ENCODE assay signal across 8 cellular contexts in genomic region chr1:43367904-43368645, GRCh38. TPM values are rescaled to one million over a fixed set of nuclear protein-coding genes. Genes with fewer than 3 reads are reported as not detected.
DNase-seq lines count a peak whose midpoint lies in the region; ATAC-seq and TF ChIP-seq lines count a peak whose summit lies in the region.

Gene ELOVL1, minus strand, starts transcription at chr1:43368011. Its CDS starts 2,402 bp downstream, at chr1:43365609.

- POLR2A ChIA-PET in PC-3 (lab: Charles Lee; ENCODE audit: unreplicated experiment) = interaction anchor here (0.5 to 0.8 kb wide), 2 partner anchors 9 to 1432 kb away, joined by 3 to 4 read pairs; partner anchors contain the start of genes CDC20 and PLK3

- H3K36me3 ChIP-seq in PC-3 (ENCODE audit: low read depth, low read length) (peaks cover 15% of the 10 kb centered on the region; the same call in 1 of the 2 replicates), esophagus (ENCODE audit: control insufficient read depth in 2 of 2, insufficient read depth in 2 of 2, low read length in 1 of 2) (peaks cover 19 to 20% of the 10 kb centered on the region in 2 donors), muscle layer of duodenum (ENCODE audit: control insufficient read depth in 1 of 2, insufficient read depth in 2 of 2, low read length in 2 of 2) (peaks cover 16 to 34% of the 10 kb centered on the region in 2 donors)

- H3K9me3 ChIP-seq in PC-3 (ENCODE audit: low read length) = no peaks in the 10 kb centered on the region
- no peaks in the 10 kb centered on the region for H3K9me3 ChIP-seq in esophagus (ENCODE audit: control insufficient read depth in 2 of 2, insufficient read depth in 1 of 2, low read depth in 1 of 2, low read length in 1 of 2)
- no peaks in the 10 kb centered on the region for H3K9me3 ChIP-seq in muscle layer of duodenum (ENCODE audit: control insufficient read depth in 1 of 2, low read length in 2 of 2)

- peak within 1 kb of the TSS; percentile 91 for H3K9ac ChIP-seq in PC-3 (ENCODE audit: low read length)

- H3K79me2 ChIP-seq in PC-3 (ENCODE audit: low read length) = peaks cover 56% of the 10 kb centered on the region

- WGBS in esophagus, 2 donors = 0% methylated on average over 46 to 58 of the region's 58 CpGs

- in situ Hi-C loops in KBM-7 (cut with MboI; ENCODE audit: low pct_unique_long_range_greater_than_20kb, low sequenced_read_pairs) = no loop called here

- peaks cover 18% of the 10 kb centered on the region for H3F3A ChIP-seq in PC-3 (ENCODE audit: low read length, unreplicated experiment)

- ATAC-seq in GM21529 (IDR thresholded peaks at IDR 0.05; ENCODE audit: unreplicated experiment) = peak; percentile 70
- ATAC-seq in PC-3 = peak; percentile 73

- H3K4me2 ChIP-seq in PC-3 (ENCODE audit: low read length) = peak within 1 kb of the TSS; percentile 97

- H3K4me1 ChIP-seq in PC-3 (ENCODE audit: insufficient read depth, low read length) (peaks cover 53% of the 10 kb centered on the region), esophagus (ENCODE audit: control insufficient read depth in 2 of 2, insufficient read depth in 2 of 2, low read length in 1 of 2) (peaks cover 9 to 20% of the 10 kb centered on the region in 2 donors), muscle layer of duodenum (ENCODE audit: control insufficient read depth in 1 of 2, insufficient read depth in 2 of 2, low read length in 2 of 2) (peaks cover 16 to 26% of the 10 kb centered on the region in 2 donors)

- H3K27ac ChIP-seq in PC-3 (ENCODE audit: low read length) (peak within 1 kb of the TSS; percentile 88), esophagus (ENCODE audit: low read depth in 2 of 2, low read length in 1 of 2) (peak within 1 kb of the TSS; percentile 98 to 99), muscle layer of duodenum (ENCODE audit: low read length) (peak within 1 kb of the TSS; percentile 93)

- H3K4me3 ChIP-seq in PC-3 (ENCODE audit: low read length) = peak within 1 kb of the TSS; percentile 86
- H3K4me3 ChIP-seq in esophagus (ENCODE audit: low read depth in 1 of 2, low read length in 2 of 2) = peak within 1 kb of the TSS; percentile 80 to 81
- H3K4me3 ChIP-seq in muscle layer of duodenum (ENCODE audit: low read depth in 1 of 2, low read length in 2 of 2) = peak within 1 kb of the TSS; percentile 78 to 91

- TF ChIP-seq CTCF in PC-3 (conservative IDR thresholded peaks at IDR 0.05; ENCODE audit: low read depth, low read length) = peak; percentile 35

- H3K27me3 ChIP-seq in PC-3 (ENCODE audit: low read length) (no peaks in the 10 kb centered on the region), esophagus (ENCODE audit: control insufficient read depth in 1 of 2, insufficient read depth in 2 of 2, low read length in 2 of 2) (no peaks in the 10 kb centered on the region), muscle layer of duodenum (ENCODE audit: low read depth, low read length) (no peaks in the 10 kb centered on the region)

- intact Hi-C loops in PC-3 (cut with micrococcal nuclease) = no loop called here

- no peaks in the 10 kb centered on the region for H4K20me1 ChIP-seq in PC-3 (ENCODE audit: low read length)

- DNase-seq in DMS153 (lab: John Stamatoyannopoulos, UW) (peak; percentile 90), KBM-7 (peak; percentile 91), PC-3 (peak; percentile 90)
- peak; percentile 82 for DNase-seq in activated T-cell treated with anti-CD3 and anti-CD28 coated beads, Interleukin-2, amount 50 U/mL, for 1 hour
- DNase-seq in stimulated activated CD8-positive, alpha-beta memory T cell treated with anti-CD3 and anti-CD28 coated beads, Interleukin-7, amount 100 ng/mL, for 4 hours (ENCODE audit: low read depth in 2 of 2) = peak; percentile 62 to 86

- peak within 1 kb of the TSS; percentile 65 for H2AFZ ChIP-seq in PC-3 (ENCODE audit: low read length)

- no TSS peak for BruUV-seq in PC-3 (replicated peaks; lab: Mats Ljungman, UMichigan)

- no peaks in the 10 kb centered on the region for H3K9me2 ChIP-seq in PC-3 (replicated peaks; ENCODE audit: low read length)

- CTCF ChIA-PET in PC-3 (lab: Charles Lee) = interaction anchor here (0.6 to 1.5 kb wide), 4 partner anchors 10 to 141 kb away, joined by 3 to 6 read pairs (median 4); partner anchors contain the start of gene C1orf210

RNA-seq across cellular contexts. Expression of gene ELOVL1, which starts in this region (rescaled TPM):
- total RNA-seq in PC-3 (2014; rRNA removed) = 89.5 and 128 TPM in 2 replicates
- 100 to 1,000 TPM; 123 to 264 TPM for polyA plus RNA-seq in esophagus

Comparison
In these comparisons a context has a peak if more than half of its experiments do, and no peak if none do; other contexts are left out.
1. Peak in every context shown above with its lines: DNase-seq, ATAC-seq, H3K4me3 ChIP-seq and H3K27ac ChIP-seq.